Comparison of ENCODE assay signal across 9 cellular contexts in the genomic region with DNA sequence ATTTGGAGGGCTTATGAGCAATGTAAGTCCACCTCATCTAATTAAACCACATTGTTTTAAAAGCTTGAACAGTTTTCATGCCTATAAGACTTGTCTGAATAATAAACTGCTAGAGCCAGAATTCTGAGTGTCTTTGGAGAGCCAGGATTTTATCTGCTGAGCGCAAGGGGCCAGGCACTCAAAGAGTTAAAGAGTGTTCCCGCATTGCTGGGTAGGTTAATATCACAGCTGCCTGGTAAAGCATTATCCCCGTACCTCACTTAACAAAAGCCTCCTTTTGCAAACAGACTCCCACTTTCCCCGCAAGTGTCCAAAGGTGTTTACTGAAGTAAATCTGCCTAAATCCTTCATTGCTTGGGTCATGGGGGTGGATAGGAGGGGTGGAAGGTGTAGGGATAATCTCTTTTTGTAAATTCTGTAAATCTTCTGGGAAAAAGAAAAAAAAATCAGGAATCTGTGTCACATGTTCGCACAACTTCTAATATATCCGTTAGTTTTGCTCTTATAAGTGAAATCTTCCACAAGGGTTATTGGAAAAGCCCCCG. TPM values are rescaled to one million over a fixed set of nuclear protein-coding genes. Genes with fewer than 3 reads are reported as not detected.
A peak's percentile ranks its signal among the peaks of the same experiment; 100 is the strongest.
DNase-seq lines count a peak whose midpoint lies in the region; ATAC-seq and TF ChIP-seq lines count a peak whose summit lies in the region.
"Had no signal": no experiment of that assay in that cellular context is flagged by ENCODE, and none has a peak within 500 bp of the region (broad histone marks: within the 10 kb centered on the region; RNA-seq: fewer than 3 reads in every experiment).

No MANE protein-coding gene starts in this region.

- H3K36me3 ChIP-seq in colonic mucosa, result no peaks in the 10 kb centered on the region
- H3K36me3 ChIP-seq in muscle layer of colon (ENCODE audit: insufficient read depth, low read length), result no peaks in the 10 kb centered on the region
- H3K36me3 ChIP-seq in tibial nerve, result no peaks in the 10 kb centered on the region
- H3K36me3 ChIP-seq in naive thymus-derived CD4-positive, alpha-beta T cell (ENCODE audit: control insufficient read depth in 2 of 3, insufficient read depth in 3 of 3, low read length in 3 of 3), result no peaks in the 10 kb centered on the region

- H3K9me3 ChIP-seq in colonic mucosa, result no peaks in the 10 kb centered on the region
- no peaks in the 10 kb centered on the region for H3K9me3 ChIP-seq in muscle layer of colon (ENCODE audit: low read length)
- no peaks in the 10 kb centered on the region for H3K9me3 ChIP-seq in tibial nerve
- no peaks in the 10 kb centered on the region for H3K9me3 ChIP-seq in naive thymus-derived CD4-positive, alpha-beta T cell (ENCODE audit: control insufficient read depth in 2 of 3, low read length in 3 of 3)

- H3K27ac Mint-ChIP-seq in activated CD8-positive, alpha-beta memory T cell treated with anti-CD3 and anti-CD28 coated beads, Interleukin-2, amount 10 ng/mL, durations not matched to agents 7 days and 5 days, result peak overlapping the region; percentile 20
- H3K27ac Mint-ChIP-seq in naive thymus-derived CD4-positive, alpha-beta T cell, result no peak overlapping the region

- 26 to 33% methylated on average over 7 of the region's 7 CpGs for WGBS in tibial nerve, 2 donors

- POLR2A ChIA-PET in naive thymus-derived CD4-positive, alpha-beta T cell (lab: Charles Lee), result no interaction called here

- H3K4me1 ChIP-seq in colonic mucosa, result no peaks in the 10 kb centered on the region
- H3K4me1 ChIP-seq in muscle layer of colon (ENCODE audit: insufficient read depth, low read length), result peaks cover 4% of the 10 kb centered on the region
- peaks cover 0 to 91% (median 39%) of the 10 kb centered on the region in 4 donors for H3K4me1 ChIP-seq in tibial nerve
- peaks cover 0 to 45% of the 10 kb centered on the region in 2 donors for H3K4me1 ChIP-seq in naive thymus-derived CD4-positive, alpha-beta T cell (ENCODE audit: control insufficient read depth in 2 of 2, insufficient read depth in 2 of 2, low read length in 2 of 2)

- intact Hi-C loops in colonic mucosa (cut with DNase I), result no loop called here
- intact Hi-C loops in naive thymus-derived CD4-positive, alpha-beta T cell (cut with micrococcal nuclease), result no loop called here

- H3K27ac ChIP-seq in colonic mucosa (peak overlapping the region; percentile 72), muscle layer of colon (ENCODE audit: low read depth, low read length) (peak overlapping the region; percentile 46), tibial nerve (peak overlapping the region; percentile 96 to 100 (median 98))
- H3K27ac ChIP-seq in naive thymus-derived CD4-positive, alpha-beta T cell (ENCODE audit: low read depth, low read length), result no peak overlapping the region

- H3K4me3 Mint-ChIP-seq in activated CD8-positive, alpha-beta memory T cell treated with anti-CD3 and anti-CD28 coated beads, Interleukin-2, amount 10 ng/mL, durations not matched to agents 7 days and 5 days, result no peak overlapping the region
- peak overlapping the region in 1 of 10 donors; percentile 19 for H3K4me3 Mint-ChIP-seq in naive thymus-derived CD4-positive, alpha-beta T cell

- H3K36me3 Mint-ChIP-seq in activated CD8-positive, alpha-beta memory T cell treated with anti-CD3 and anti-CD28 coated beads, Interleukin-2, amount 10 ng/mL, durations not matched to agents 7 days and 5 days, result peaks cover 18% of the 10 kb centered on the region
- no peaks in the 10 kb centered on the region for H3K36me3 Mint-ChIP-seq in naive thymus-derived CD4-positive, alpha-beta T cell

- CTCF ChIA-PET in activated CD8-positive, alpha-beta memory T cell treated with anti-CD3 and anti-CD28 coated beads, Interleukin-2, amount 10 ng/mL, durations not matched to agents 7 days and 5 days (lab: Charles Lee), result no interaction called here
- CTCF ChIA-PET in naive thymus-derived CD4-positive, alpha-beta T cell (lab: Charles Lee), result interaction anchor here (0.7 kb wide), 1 partner anchor 456 kb away, joined by 4 read pairs; no protein-coding TSS in a partner anchor

- DNase-seq in activated CD8-positive, alpha-beta memory T cell treated with anti-CD3 and anti-CD28 coated beads, Interleukin-2, amount 10 ng/mL, durations not matched to agents 7 days and 5 days, result no peak
- no peak for DNase-seq in activated CD8-positive, alpha-beta memory T cell treated with anti-CD3 and anti-CD28 coated beads, Interleukin-2, amount 50 U/mL, for 4 hours
- no peak for DNase-seq in colonic mucosa
- no peak for DNase-seq in tibial nerve (ENCODE audit: low spot score in 2 of 2)
- DNase-seq in naive thymus-derived CD4-positive, alpha-beta T cell, result no peak
- DNase-seq in C1 segment of cervical spinal cord (lab: John Stamatoyannopoulos, UW), result no peak
- DNase-seq: small intestine had no signal

- no peak for TF ChIP-seq POLR2A in tibial nerve (IDR thresholded peaks at IDR 0.05)

- ATAC-seq in activated CD8-positive, alpha-beta memory T cell treated with anti-CD3 and anti-CD28 coated beads, Interleukin-2, amount 10 ng/mL, durations not matched to agents 7 days and 5 days, result no peak
- no peak for ATAC-seq in naive thymus-derived CD4-positive, alpha-beta T cell
- no peak for ATAC-seq in HG02610 (IDR thresholded peaks at IDR 0.05; ENCODE audit: unreplicated experiment)

- no peak for TF ChIP-seq EP300 in tibial nerve (IDR thresholded peaks at IDR 0.05)

- H3K9me3 Mint-ChIP-seq in activated CD8-positive, alpha-beta memory T cell treated with anti-CD3 and anti-CD28 coated beads, Interleukin-2, amount 10 ng/mL, durations not matched to agents 7 days and 5 days (ENCODE audit: low read depth), result no peaks in the 10 kb centered on the region
- no peaks in the 10 kb centered on the region for H3K9me3 Mint-ChIP-seq in naive thymus-derived CD4-positive, alpha-beta T cell

- H3K4me3 ChIP-seq in colonic mucosa (no peak overlapping the region), muscle layer of colon (ENCODE audit: low read depth in 1 of 2, low read length in 2 of 2) (no peak overlapping the region), tibial nerve (peak overlapping the region in 2 of 4 donors; percentile 2 to 70)
- H3K4me3 ChIP-seq in naive thymus-derived CD4-positive, alpha-beta T cell (ENCODE audit: low read length), result no peak overlapping the region

- H3K27me3 Mint-ChIP-seq in activated CD8-positive, alpha-beta memory T cell treated with anti-CD3 and anti-CD28 coated beads, Interleukin-2, amount 10 ng/mL, durations not matched to agents 7 days and 5 days, result peaks cover 17% of the 10 kb centered on the region
- peaks cover 34 to 71% (median 60%) of the 10 kb centered on the region in 5 donors for H3K27me3 Mint-ChIP-seq in naive thymus-derived CD4-positive, alpha-beta T cell

- H3K27me3 ChIP-seq in colonic mucosa, result peaks cover 19% of the 10 kb centered on the region
- no peaks in the 10 kb centered on the region for H3K27me3 ChIP-seq in muscle layer of colon (ENCODE audit: control insufficient read depth in 1 of 2, insufficient read depth in 2 of 2, low read length in 2 of 2)
- H3K27me3 ChIP-seq in tibial nerve, result no peaks in the 10 kb centered on the region
- no peaks in the 10 kb centered on the region for H3K27me3 ChIP-seq in naive thymus-derived CD4-positive, alpha-beta T cell (ENCODE audit: control insufficient read depth in 2 of 2, insufficient read depth in 2 of 2, low read length in 2 of 2)

- H3K9ac ChIP-seq in colonic mucosa (ENCODE audit: low read depth in 2 of 2, low read length in 2 of 2) (peak overlapping the region in 1 of 2 donors; percentile 29), muscle layer of colon (ENCODE audit: low read length) (peak overlapping the region; percentile 11)

- H3K4me1 Mint-ChIP-seq in activated CD8-positive, alpha-beta memory T cell treated with anti-CD3 and anti-CD28 coated beads, Interleukin-2, amount 10 ng/mL, durations not matched to agents 7 days and 5 days, result peaks cover 83% of the 10 kb centered on the region
- peaks cover 0 to 17% (median 0%) of the 10 kb centered on the region in 7 donors for H3K4me1 Mint-ChIP-seq in naive thymus-derived CD4-positive, alpha-beta T cell

- TF ChIP-seq CTCF in colonic mucosa (IDR thresholded peaks at IDR 0.05), result no peak
- TF ChIP-seq CTCF in tibial nerve (IDR thresholded peaks at IDR 0.05), result no peak

RNA-seq across cellular contexts. Expression of a gene that starts 10.8 kb away (rescaled TPM):
- 10 to 100 TPM; 40.4 to 40.9 TPM for total RNA-seq in activated CD8-positive, alpha-beta memory T cell treated with anti-CD3 and anti-CD28 coated beads, Interleukin-2, amount 10 ng/mL, durations not matched to agents 7 days and 5 days
- total RNA-seq in colonic mucosa (10 to 100 TPM; 17.4 to 29.6 TPM), tibial nerve (100 to 1,000 TPM; 148 to 290 (median 218) TPM)
- total RNA-seq in naive thymus-derived CD4-positive, alpha-beta T cell, result 100 to 1,000 TPM in 1 of 5 experiments, 10 to 100 TPM in 1, 1 to 10 TPM in 3; 4.2 to 534 (median 6.6) TPM
- polyA plus RNA-seq in naive thymus-derived CD4-positive, alpha-beta T cell, result under 1 TPM; 0.26 to 0.39 TPM
